10 cellular contexts compared by ENCODE assay signal in the genomic region with DNA sequence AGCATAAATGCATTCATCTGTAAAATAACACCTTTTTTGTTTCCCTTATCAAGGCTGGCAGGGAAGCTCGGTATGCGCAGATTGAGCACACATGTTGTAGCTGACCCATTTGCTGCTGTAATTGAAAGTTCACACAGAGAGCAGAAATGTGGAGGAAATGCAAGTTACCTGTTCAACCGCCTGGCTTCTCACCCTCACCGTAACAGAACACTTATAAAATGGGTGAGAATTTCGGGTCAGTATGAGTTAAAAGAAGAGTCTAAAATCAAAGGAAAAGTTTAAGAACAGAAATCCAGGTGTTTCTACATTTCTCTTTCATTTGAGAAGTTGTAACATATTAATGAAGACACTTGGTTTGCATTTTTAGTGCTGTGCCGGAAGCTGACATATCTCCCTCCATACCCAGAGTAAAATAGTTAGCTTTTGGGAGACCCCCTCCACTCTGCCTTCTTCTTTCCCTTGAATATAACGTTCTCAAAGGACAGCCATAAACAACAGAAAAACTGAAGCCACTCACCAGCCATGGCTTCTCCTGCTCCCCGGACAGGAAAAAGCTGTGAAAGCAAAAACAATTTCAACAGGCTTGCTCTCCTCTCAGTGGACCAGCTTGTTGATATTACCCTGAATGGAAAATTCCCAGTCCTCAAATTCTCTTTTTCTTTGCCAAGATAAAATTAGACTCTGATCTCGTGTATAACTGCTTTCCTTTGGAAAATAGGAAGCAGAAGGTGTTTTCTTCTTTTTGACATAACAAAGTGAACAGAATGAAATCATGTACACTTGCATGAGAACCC. TPM values are rescaled to one million over a fixed set of nuclear protein-coding genes. Genes with fewer than 3 reads are reported as not detected.
DNase-seq lines count a peak whose midpoint lies in the region; ATAC-seq and TF ChIP-seq lines count a peak whose summit lies in the region.
"Had no signal": no experiment of that assay in that cellular context is flagged by ENCODE, and none has a peak within 500 bp of the region (broad histone marks: within the 10 kb centered on the region; RNA-seq: fewer than 3 reads in every experiment).

TSS of gene CASP12 (minus strand) at position 570 of the 794 bp plus-strand sequence.

- intact Hi-C loops in left ventricle myocardium superior (cut with micrococcal nuclease) (no loop called here), testis (cut with DNase I; ENCODE audit: low total_unique reads) (no loop called here)

- DNase-seq in activated CD4-positive, CD25-positive, alpha-beta regulatory T cell treated with anti-CD3 and anti-CD28 coated beads, Interleukin-2, amount 50 U/mL, for 72 hours, result no peak
- no peak for DNase-seq in left ventricle myocardium superior
- DNase-seq in testis, result no peak
- no peak for DNase-seq in activated gamma-delta T cell treated with Interleukin-2 at 50 U/mL for 16 hours
- no peak for DNase-seq in AG08396 (ENCODE audit: low spot score)

- WGBS in testis, 2 donors, result 48 to 51% methylated on average over 9 of the region's 9 CpGs

- no peaks in the 10 kb centered on the region for H3K9me3 ChIP-seq in testis
- H3K9me3 ChIP-seq: A549 had no signal

- peaks cover 5% of the 10 kb centered on the region for H3K36me3 Mint-ChIP-seq in T-helper 1 cell treated with Interleukin-12 subunit alpha and Interleukin-12 subunit beta and Interleukin-4 antibody, amounts not matched to agents 30 μg/mL and 1 μg/mL, for 36 hours (ENCODE audit: low read depth)

- peak within 1 kb of the TSS; percentile 55 for H3K4me3 Mint-ChIP-seq in T-helper 1 cell treated with Interleukin-12 subunit alpha and Interleukin-12 subunit beta and Interleukin-4 antibody, amounts not matched to agents 30 μg/mL and 1 μg/mL, for 36 hours

- peaks cover 6% of the 10 kb centered on the region for H3K9me3 Mint-ChIP-seq in T-helper 1 cell treated with Interleukin-12 subunit alpha and Interleukin-12 subunit beta and Interleukin-4 antibody, amounts not matched to agents 30 μg/mL and 1 μg/mL, for 36 hours

- no peaks in the 10 kb centered on the region for H3K27me3 ChIP-seq in testis

- peak within 1 kb of the TSS; percentile 31 to 32 for H3K4me3 ChIP-seq in testis
- H3K4me3 ChIP-seq: A549 had no signal

- peak within 1 kb of the TSS; percentile 5 to 81 for H3K27ac ChIP-seq in testis
- H3K27ac ChIP-seq: A549 had no signal

- H3K4me1 ChIP-seq in testis, result no peaks in the 10 kb centered on the region
- H3K4me1 ChIP-seq: A549 had no signal

- peak within 1 kb of the TSS; percentile 41 for H3K27ac Mint-ChIP-seq in T-helper 1 cell treated with Interleukin-12 subunit alpha and Interleukin-12 subunit beta and Interleukin-4 antibody, amounts not matched to agents 30 μg/mL and 1 μg/mL, for 36 hours

- no peak for TF ChIP-seq CTCF in testis (IDR thresholded peaks at IDR 0.05)

- ATAC-seq in activated CD4-positive, CD25-positive, alpha-beta regulatory T cell treated with anti-CD3 and anti-CD28 coated beads, Interleukin-2, amount 50 U/mL, for 24 hours, result peak; percentile 68 to 85
- ATAC-seq in left ventricle myocardium superior (peak; percentile 73), HG03571 (IDR thresholded peaks at IDR 0.05; ENCODE audit: unreplicated experiment) (no peak)
- ATAC-seq: A549 had no signal

- no peak for TF ChIP-seq POLR2A in testis (IDR thresholded peaks at IDR 0.05)

- H3K36me3 ChIP-seq in testis (ENCODE audit: low read depth, missing control alignments), result no peaks in the 10 kb centered on the region

- peaks cover 14% of the 10 kb centered on the region for H3K4me1 Mint-ChIP-seq in T-helper 1 cell treated with Interleukin-12 subunit alpha and Interleukin-12 subunit beta and Interleukin-4 antibody, amounts not matched to agents 30 μg/mL and 1 μg/mL, for 36 hours (ENCODE audit: low read depth)

- H3K27me3 Mint-ChIP-seq in T-helper 1 cell treated with Interleukin-12 subunit alpha and Interleukin-12 subunit beta and Interleukin-4 antibody, amounts not matched to agents 30 μg/mL and 1 μg/mL, for 36 hours (ENCODE audit: low read depth), result no peaks in the 10 kb centered on the region

RNA-seq across cellular contexts. Expression of gene CASP12, which starts in this region (rescaled TPM):
- not detected for total RNA-seq in left ventricle myocardium superior
- total RNA-seq in testis, result under 1 TPM; 0.31 to 0.94 TPM
- polyA plus RNA-seq in testis (ENCODE audit: insufficient read depth, low read depth, low replicate concordance), result not detected
- total RNA-seq: HT-29 had no signal
- polyA plus RNA-seq: A549 had no signal

Comparison
In these comparisons a context has a peak if more than half of its experiments do, and no peak if none do; other contexts are left out.
1. Peak in ATAC-seq in left ventricle myocardium superior; RNA of the gene not detected or under 1 TPM.